In genomic region chr21:45478115-45478801, GRCh38 we compare ENCODE assay signal across 8 cellular contexts.
A peak's percentile ranks its signal among the peaks of the same experiment; 100 is the strongest.
DNase-seq lines count a peak whose midpoint lies in the region; ATAC-seq, FAIRE-seq and TF ChIP-seq lines count a peak whose summit lies in the region.

No MANE protein-coding gene starts in this region.

- peak overlapping the region; percentile 94 for H3K27ac Mint-ChIP-seq in activated naive CD4-positive, alpha-beta T cell treated with anti-CD3 and anti-CD28 coated beads for 36 hours

- H3K18ac ChIP-seq in IMR-90 (ENCODE audit: low read depth, low read length): no peak overlapping the region

- no peak overlapping the region for H4K8ac ChIP-seq in IMR-90 (ENCODE audit: low read depth in 2 of 2, low read length in 2 of 2)

- no peak overlapping the region for H3K4ac ChIP-seq in IMR-90 (ENCODE audit: low read depth, low read length)

- H3K9me3 Mint-ChIP-seq in activated naive CD4-positive, alpha-beta T cell treated with anti-CD3 and anti-CD28 coated beads for 36 hours: no peaks in the 10 kb centered on the region

- POLR2A ChIA-PET in IMR-90 (lab: Charles Lee; ENCODE audit: unreplicated experiment): no interaction called here

- peak overlapping the region; percentile 80 for H2AK5ac ChIP-seq in IMR-90 (ENCODE audit: low read depth, low read length)

- intact Hi-C loops in IMR-90 (cut with micrococcal nuclease): loop anchor here (5.0 kb wide), 2 partner anchors 344 to 444 kb away; no protein-coding TSS in a partner anchor
- intact Hi-C loops in activated naive CD4-positive, alpha-beta T cell treated with anti-CD3 and anti-CD28 coated beads for 36 hours (cut with micrococcal nuclease): loop anchor here (1.0 kb wide), 6 partner anchors 73 to 402 kb away; no protein-coding TSS in a partner anchor
- intact Hi-C loops in pancreas (cut with DNase I): loop anchor here in 1 of 3 donors (10.0 kb wide), 1 partner anchor 347 kb away; no protein-coding TSS in a partner anchor

- H2BK120ac ChIP-seq in IMR-90 (ENCODE audit: low read depth, low read length): no peak overlapping the region

- no peaks in the 10 kb centered on the region for H4K20me1 ChIP-seq in BLaER1 treated with 17β-estradiol and CSF1 and Interleukin-3, amounts not matched to agents 10 nM and 100 nM
- peaks cover 25% of the 10 kb centered on the region for H4K20me1 ChIP-seq in IMR-90 (ENCODE audit: insufficient read depth, low read length)

- H3K27me3 Mint-ChIP-seq in activated naive CD4-positive, alpha-beta T cell treated with anti-CD3 and anti-CD28 coated beads for 36 hours (ENCODE audit: low read depth): no peaks in the 10 kb centered on the region

- 63% methylated on average over 19 of the region's 32 CpGs; no CpG with 5 or more reads in 1 of the 2 experiments for WGBS in IMR-90 (ENCODE audit: extremely low coverage in 2 of 2, insufficient read length in 1 of 2), 2 experiments
- WGBS in pancreas, 2 donors: 36 to 38% methylated on average over 32 of the region's 32 CpGs

- peaks cover 0 to 4% (median 0%) of the 10 kb centered on the region in 11 experiments; a peak in 4 of 22 replicates for H3K9me3 ChIP-seq in BLaER1 treated with 17β-estradiol and CSF1 and Interleukin-3, amounts not matched to agents 10 nM and 100 nM (replicated peaks in 1 of 11)
- H3K9me3 ChIP-seq in IMR-90 (ENCODE audit: control insufficient read depth, insufficient read depth, low read length) (no peaks in the 10 kb centered on the region), SJSA1 (replicated peaks) (no peaks in the 10 kb centered on the region), pancreas (no peaks in the 10 kb centered on the region), thoracic aorta (no peaks in the 10 kb centered on the region)

- H2AFZ ChIP-seq in IMR-90 (replicated peaks; ENCODE audit: low read length, poor library complexity): peak overlapping the region; percentile 54

- peak; percentile 87 for ATAC-seq in IMR-90 (ENCODE audit: low read depth)
- peak; percentile 55 to 85 (median 80) for ATAC-seq in pancreas
- no peak for ATAC-seq in thoracic aorta (ENCODE audit: insufficient number of reproducible peaks, low FRiP score, low read depth)

- no peak for TF ChIP-seq POLR2A in IMR-90 (IDR thresholded peaks at IDR 0.05; ENCODE audit: low read depth, low read length)

- H3K27me3 ChIP-seq in BLaER1 treated with 17β-estradiol and CSF1 and Interleukin-3, amounts not matched to agents 10 nM and 100 nM: peaks cover 0 to 1% (median 0%) of the 10 kb centered on the region in 11 experiments; a peak in 1 of 22 replicates
- H3K27me3 ChIP-seq in IMR-90 (ENCODE audit: control insufficient read depth, insufficient read depth, low read length) (no peaks in the 10 kb centered on the region), SJSA1 (replicated peaks) (no peaks in the 10 kb centered on the region), pancreas (no peaks in the 10 kb centered on the region), thoracic aorta (replicated peaks; ENCODE audit: insufficient read depth) (no peaks in the 10 kb centered on the region)

- no peak overlapping the region for H3K14ac ChIP-seq in IMR-90 (replicated peaks; ENCODE audit: low read depth, low read length)

- H3K4me1 Mint-ChIP-seq in activated naive CD4-positive, alpha-beta T cell treated with anti-CD3 and anti-CD28 coated beads for 36 hours (ENCODE audit: low read depth): peaks cover 30% of the 10 kb centered on the region

- peak; percentile 49 for DNase-seq in IMR-90
- peak; percentile 55 to 72 for DNase-seq in SJSA1 (ENCODE audit: low read depth in 1 of 2, low spot score in 2 of 2)
- peak; percentile 90 for DNase-seq in activated naive CD4-positive, alpha-beta T cell treated with anti-CD3 and anti-CD28 coated beads for 36 hours
- peak; percentile 52 for DNase-seq in globus pallidus (ENCODE audit: low spot score)
- peak in 5 of 6 donors; percentile 20 to 78 (median 56) for DNase-seq in pancreas
- DNase-seq in thoracic aorta (ENCODE audit: low spot score): peak; percentile 43
- no peak for DNase-seq in DMS79 (lab: John Stamatoyannopoulos, UW)

- peak overlapping the region; percentile 13; the same call in 1 of the 2 replicates for H4K91ac ChIP-seq in IMR-90 (ENCODE audit: insufficient read depth, low read depth, low read length)

- in situ Hi-C loops in IMR-90 (cut with MboI; ENCODE audit: low sequenced_read_pairs): no loop called here

- H3K36me3 Mint-ChIP-seq in activated naive CD4-positive, alpha-beta T cell treated with anti-CD3 and anti-CD28 coated beads for 36 hours (ENCODE audit: low read depth): no peaks in the 10 kb centered on the region

- no peak overlapping the region for H3K23ac ChIP-seq in IMR-90 (ENCODE audit: low read depth, low read length)

- H3K27ac ChIP-seq in BLaER1 treated with 17β-estradiol and CSF1 and Interleukin-3, amounts not matched to agents 10 nM and 100 nM: peak overlapping the region; percentile 68 to 93 (median 86); a peak in 21 of 22 replicates
- peak overlapping the region; percentile 45; the same call in 1 of the 2 replicates for H3K27ac ChIP-seq in IMR-90 (ENCODE audit: insufficient read depth, low read length)
- no peak overlapping the region for H3K27ac ChIP-seq in SJSA1
- H3K27ac ChIP-seq in pancreas: peak overlapping the region in 2 of 4 donors; percentile 33 to 55
- H3K27ac ChIP-seq in thoracic aorta: peak overlapping the region; percentile 39 to 61

- no peak overlapping the region for H4K5ac ChIP-seq in IMR-90 (ENCODE audit: low read depth, low read length)

- peak overlapping the region; percentile 71 for H3K4me3 Mint-ChIP-seq in activated naive CD4-positive, alpha-beta T cell treated with anti-CD3 and anti-CD28 coated beads for 36 hours

- H3K9ac ChIP-seq in BLaER1 treated with 17β-estradiol and CSF1 and Interleukin-3, amounts not matched to agents 10 nM and 100 nM: peak overlapping the region; percentile 67 to 83 (median 75); a peak in 21 of 22 replicates
- no peak overlapping the region for H3K9ac ChIP-seq in IMR-90 (ENCODE audit: low read depth, low read length)

- peaks cover 67 to 76% (median 72%) of the 10 kb centered on the region in 10 experiments for H3K4me1 ChIP-seq in BLaER1 treated with 17β-estradiol and CSF1 and Interleukin-3, amounts not matched to agents 10 nM and 100 nM
- H3K4me1 ChIP-seq in IMR-90 (ENCODE audit: control insufficient read depth, insufficient read depth, low read length) (peaks cover 10% of the 10 kb centered on the region), SJSA1 (replicated peaks) (peaks cover 17% of the 10 kb centered on the region), pancreas (no peaks in the 10 kb centered on the region), thoracic aorta (ENCODE audit: control insufficient read depth in 1 of 2, low read depth in 2 of 2) (peaks cover 0 to 5% of the 10 kb centered on the region in 2 donors)

- peaks cover 19% of the 10 kb centered on the region for H3K9me1 ChIP-seq in IMR-90 (ENCODE audit: insufficient read depth, low read length)

- peak overlapping the region; percentile 82 to 98 (median 96) for H3K4me2 ChIP-seq in BLaER1 treated with 17β-estradiol and CSF1 and Interleukin-3, amounts not matched to agents 10 nM and 100 nM
- H3K4me2 ChIP-seq in IMR-90 (ENCODE audit: low read depth, low read length): peak overlapping the region; percentile 44; the same call in 1 of the 2 replicates

- peak overlapping the region; percentile 18 to 68 (median 44); a peak in 18 of 20 replicates for H3K4me3 ChIP-seq in BLaER1 treated with 17β-estradiol and CSF1 and Interleukin-3, amounts not matched to agents 10 nM and 100 nM
- H3K4me3 ChIP-seq in IMR-90 (ENCODE audit: insufficient read depth, low read depth, low read length) (no peak overlapping the region), SJSA1 (no peak overlapping the region), pancreas (peak overlapping the region in 1 of 4 donors; percentile 14), thoracic aorta (peak overlapping the region; percentile 50)

- no peak for FAIRE-seq in pancreas (lab: Jason Lieb, UNC)

- peak overlapping the region; percentile 23 for H2AK9ac ChIP-seq in IMR-90 (replicated peaks; ENCODE audit: low read depth, low read length, poor library complexity)

- H3K56ac ChIP-seq in IMR-90 (ENCODE audit: extremely low read depth, insufficient read depth, low read length): no peak overlapping the region

- no peak overlapping the region for H2BK20ac ChIP-seq in IMR-90 (ENCODE audit: low read depth, low read length)

- TF ChIP-seq RAD21 in IMR-90 (IDR thresholded peaks at IDR 0.05; ENCODE audit: low read length): peak; percentile 53

- TF ChIP-seq CTCF in IMR-90 (conservative IDR thresholded peaks at IDR 0.05; ENCODE audit: low read depth, low read length) (peak; percentile 85), pancreas (IDR thresholded peaks at IDR 0.05) (peak; percentile 58 to 87 (median 73)), thoracic aorta (IDR thresholded peaks at IDR 0.05) (peak; percentile 85)

- peaks cover 11 to 37% of the 10 kb centered on the region in 2 experiments; a peak in 3 of 4 replicates for H3K79me1 ChIP-seq in IMR-90 (ENCODE audit: low read depth in 1 of 2, low read length in 2 of 2)

- no peak overlapping the region for H2BK5ac ChIP-seq in IMR-90 (ENCODE audit: low read depth, low read length, poor library complexity, severe bottlenecking)

- dilution Hi-C loops in IMR-90 (cut with HindIII; ENCODE audit: low sequenced_read_pairs, unreplicated experiment): no loop called here

- H2BK15ac ChIP-seq in IMR-90 (ENCODE audit: low read depth, low read length): no peak overlapping the region

- CTCF ChIA-PET in IMR-90 (lab: Yijun Ruan, JAX): interaction anchor here (0.6 kb wide), 1 partner anchor 177 kb away, joined by 3 read pairs; no protein-coding TSS in a partner anchor
- CTCF ChIA-PET in activated naive CD4-positive, alpha-beta T cell treated with anti-CD3 and anti-CD28 coated beads for 36 hours (lab: Charles Lee): interaction anchor here (0.5 to 1.8 kb wide), 6 partner anchors 9 to 372 kb away, joined by 3 to 8 read pairs (median 4); no protein-coding TSS in a partner anchor

- no peaks in the 10 kb centered on the region for H3K36me3 ChIP-seq in BLaER1 treated with 17β-estradiol and CSF1 and Interleukin-3, amounts not matched to agents 10 nM and 100 nM
- H3K36me3 ChIP-seq in IMR-90 (ENCODE audit: control insufficient read depth, insufficient read depth, low read length) (peaks cover 82% of the 10 kb centered on the region), SJSA1 (peaks cover 7% of the 10 kb centered on the region), pancreas (peaks cover 0 to 19% (median 0%) of the 10 kb centered on the region in 3 donors), thoracic aorta (peaks cover 57% of the 10 kb centered on the region)

- no TSS peak for BruUV-seq in IMR-90 (replicated peaks; lab: Mats Ljungman, UMichigan)

TF ChIP-seq in IMR-90, 13 proteins besides CTCF, POLR2A, EP300 and RAD21:
- TF ChIP-seq NFE2L2 (IDR thresholded peaks at IDR 0.05; ENCODE audit: low read depth, low read length): no peak
- TF ChIP-seq SMC3 (IDR thresholded peaks at IDR 0.05; ENCODE audit: low read depth, low read length): peak; percentile 65

Comparison
In these comparisons a context has a peak if more than half of its experiments do, and no peak if none do; other contexts are left out.
1. H3K4me3 ChIP-seq: peak in BLaER1 treated with 17β-estradiol and CSF1 and Interleukin-3, amounts not matched to agents 10 nM and 100 nM (10 of 10) and thoracic aorta (single experiment); none in IMR-90 (single experiment) and SJSA1 (single experiment).
2. Peak in every context shown above with its lines, with median percentiles within 50 percentile points of each other: CTCF ChIP-seq.